1 cellular context compared by ENCODE assay signal in genomic region chr15:78991879-78992278, GRCh38.
TF ChIP-seq lines count a peak whose summit lies in the region.

No MANE protein-coding gene starts in this region.

TF ChIP-seq in HepG2, 621 proteins besides CTCF, POLR2A, EP300 and RAD21 (continued from another document):
- no peak for TF ChIP-seq CHD4 (IDR thresholded peaks at IDR 0.05; ENCODE audit: borderline replicate concordance, low read length)
- TF ChIP-seq AHR (CRISPR knock-in tag; IDR thresholded peaks at IDR 0.05) = no peak
- no peak for TF ChIP-seq THAP8 (CRISPR knock-in tag; IDR thresholded peaks at IDR 0.05; ENCODE audit: borderline replicate concordance)
- no peak for TF ChIP-seq GATAD2A (CRISPR knock-in tag; IDR thresholded peaks at IDR 0.05)
- no peak for TF ChIP-seq ZNF691 (CRISPR knock-in tag; IDR thresholded peaks at IDR 0.05; ENCODE audit: borderline replicate concordance, low read depth)
- no peak for TF ChIP-seq ZNF674 (CRISPR knock-in tag; IDR thresholded peaks at IDR 0.05; ENCODE audit: low read depth)
- no peak for TF ChIP-seq PLRG1 (conservative IDR thresholded peaks at IDR 0.05)
- TF ChIP-seq HOMEZ (CRISPR knock-in tag; IDR thresholded peaks at IDR 0.05; ENCODE audit: low read depth) = no peak
- no peak for TF ChIP-seq ZNF205 (CRISPR knock-in tag; IDR thresholded peaks at IDR 0.05)
